Comparison of ENCODE assay signal across 8 cellular contexts in the genomic region with DNA sequence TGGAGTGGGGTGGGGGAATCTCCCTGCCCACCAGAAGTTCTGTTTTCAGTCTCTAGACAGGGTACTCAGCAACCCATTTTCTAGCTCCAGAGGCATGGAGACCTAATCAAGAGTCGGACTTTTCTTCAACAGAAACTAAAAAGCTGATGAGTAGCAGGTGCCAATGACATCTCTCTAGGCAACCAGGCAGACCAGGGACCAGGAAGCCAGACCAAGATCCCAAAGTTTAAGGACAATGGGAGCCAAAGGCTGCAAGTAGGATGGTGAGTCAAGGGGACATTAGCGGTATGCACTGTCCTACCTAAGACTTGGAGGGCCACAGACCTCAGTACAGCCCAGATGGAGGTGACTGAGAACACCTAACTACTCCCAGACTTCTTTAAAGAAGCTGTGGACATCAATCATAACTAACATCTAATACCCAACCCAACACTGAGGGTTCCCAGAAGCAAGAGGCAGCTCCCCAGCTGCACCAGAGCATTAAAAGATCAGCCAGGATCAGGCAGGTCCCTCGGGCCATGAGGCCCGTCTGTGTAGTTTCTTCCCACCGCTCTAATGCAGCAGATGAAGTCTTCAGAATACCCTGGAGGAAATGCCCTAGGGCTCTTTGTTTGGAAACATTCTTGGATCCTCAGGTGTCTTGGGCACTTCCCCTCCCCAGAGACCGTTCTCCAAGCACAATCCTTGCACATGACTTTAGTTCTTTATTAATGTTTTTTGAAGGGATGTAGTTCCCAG. TPM values are rescaled to one million over a fixed set of nuclear protein-coding genes. Genes with fewer than 3 reads are reported as not detected.
DNase-seq lines count a peak whose midpoint lies in the region; ATAC-seq and TF ChIP-seq lines count a peak whose summit lies in the region.

No MANE protein-coding gene starts in this region.

- H3K36me3 Mint-ChIP-seq in activated naive CD4-positive, alpha-beta T cell treated with anti-CD3 and anti-CD28 coated beads, Interleukin-2, amount 50 U/mL, for 24 hours: peaks cover 5% of the 10 kb centered on the region

- H3K36me3 ChIP-seq in upper lobe of right lung: peaks cover 13% of the 10 kb centered on the region

- peak overlapping the region; percentile 93 for H3K27ac Mint-ChIP-seq in activated naive CD4-positive, alpha-beta T cell treated with anti-CD3 and anti-CD28 coated beads, Interleukin-2, amount 50 U/mL, for 24 hours

- no peak for TF ChIP-seq POLR2A in lower leg skin (IDR thresholded peaks at IDR 0.05)

- no peak for ATAC-seq in upper lobe of right lung
- ATAC-seq in HG02759 (IDR thresholded peaks at IDR 0.05; ENCODE audit: unreplicated experiment): no peak

- H3K4me3 ChIP-seq in lower leg skin (ENCODE audit: low read depth, poor library complexity, severe bottlenecking): peak overlapping the region; percentile 90
- peak overlapping the region; percentile 92 for H3K4me3 ChIP-seq in upper lobe of right lung

- TF ChIP-seq CTCF in lower leg skin (IDR thresholded peaks at IDR 0.05): no peak
- no peak for TF ChIP-seq CTCF in upper lobe of right lung (IDR thresholded peaks at IDR 0.05)

- no peaks in the 10 kb centered on the region for H3K27me3 ChIP-seq in upper lobe of right lung

- peak overlapping the region; percentile 93 for H3K4me3 Mint-ChIP-seq in activated naive CD4-positive, alpha-beta T cell treated with anti-CD3 and anti-CD28 coated beads, Interleukin-2, amount 50 U/mL, for 24 hours

- H3K9me3 ChIP-seq in upper lobe of right lung: no peaks in the 10 kb centered on the region

- intact Hi-C loops in lower leg skin (cut with DNase I; ENCODE audit: low total_unique reads) (loop anchor here (10.0 kb wide), 1 partner anchor 180 kb away; no protein-coding TSS in a partner anchor), upper lobe of right lung (cut with DNase I) (loop anchor here (5.0 kb wide), 1 partner anchor 282 kb away; no protein-coding TSS in a partner anchor)

- H3K27ac ChIP-seq in upper lobe of right lung: peak overlapping the region; percentile 86

- peaks cover 31% of the 10 kb centered on the region for H3K4me1 Mint-ChIP-seq in activated naive CD4-positive, alpha-beta T cell treated with anti-CD3 and anti-CD28 coated beads, Interleukin-2, amount 50 U/mL, for 24 hours

- no peaks in the 10 kb centered on the region for H3K9me3 Mint-ChIP-seq in activated naive CD4-positive, alpha-beta T cell treated with anti-CD3 and anti-CD28 coated beads, Interleukin-2, amount 50 U/mL, for 24 hours

- H3K4me1 ChIP-seq in upper lobe of right lung: peaks cover 21% of the 10 kb centered on the region

- H3K27me3 Mint-ChIP-seq in activated naive CD4-positive, alpha-beta T cell treated with anti-CD3 and anti-CD28 coated beads, Interleukin-2, amount 50 U/mL, for 24 hours: no peaks in the 10 kb centered on the region

- 29 to 31% methylated on average over 6 of the region's 6 CpGs for WGBS in lower leg skin, 2 donors

- DNase-seq in activated naive CD4-positive, alpha-beta T cell treated with Interleukin-2 at 50 U/mL for 16 hours: no peak
- DNase-seq in astrocyte of the hippocampus (ENCODE audit: low read depth, low spot score): peak; percentile 16
- DNase-seq in lower leg skin (ENCODE audit: low spot score in 2 of 2): no peak
- DNase-seq in upper lobe of right lung: no peak
- no peak for DNase-seq in H4 (ENCODE audit: low spot score)
- DNase-seq in HUDEP-2 (lab: John Stamatoyannopoulos, UW; ENCODE audit: unreplicated experiment in 76 of 76): no peak

RNA-seq across cellular contexts. Expression of a gene that starts 1.0 kb away (rescaled TPM):
- total RNA-seq in lower leg skin: 10 to 100 TPM; 28.0 to 39.9 (median 33.7) TPM
- total RNA-seq in upper lobe of right lung: 22.1 TPM
- total RNA-seq in H4 (2014; rRNA removed; shearing (Covaris generic)): 24.1 and 25.4 TPM in 2 replicates

RNA-seq across cellular contexts. Expression of a gene that starts 6.2 kb away (rescaled TPM):
- total RNA-seq in lower leg skin (10 to 100 TPM; 52.4 to 65.2 (median 56.0) TPM), upper lobe of right lung (22.4 TPM)
- total RNA-seq in H4 (2014; rRNA removed; shearing (Covaris generic)): 2.0 and 2.5 TPM in 2 replicates

RNA-seq across cellular contexts. Expression of a gene that starts 32.3 kb away (rescaled TPM):
- total RNA-seq in lower leg skin (100 to 1,000 TPM; 312 to 485 (median 356) TPM), upper lobe of right lung (489 TPM)
- total RNA-seq in H4 (2014; rRNA removed; shearing (Covaris generic)): 40.7 and 43.8 TPM in 2 replicates

RNA-seq across cellular contexts. Expression of a gene that starts 44.5 kb away (rescaled TPM):
- total RNA-seq in lower leg skin (100 to 1,000 TPM in 1 of 4 donors, 10 to 100 TPM in 3; 71.6 to 151 (median 77.4) TPM), upper lobe of right lung (63.9 TPM)
- total RNA-seq in H4 (2014; rRNA removed; shearing (Covaris generic)): 18.4 and 18.5 TPM in 2 replicates
